In the genomic region with DNA sequence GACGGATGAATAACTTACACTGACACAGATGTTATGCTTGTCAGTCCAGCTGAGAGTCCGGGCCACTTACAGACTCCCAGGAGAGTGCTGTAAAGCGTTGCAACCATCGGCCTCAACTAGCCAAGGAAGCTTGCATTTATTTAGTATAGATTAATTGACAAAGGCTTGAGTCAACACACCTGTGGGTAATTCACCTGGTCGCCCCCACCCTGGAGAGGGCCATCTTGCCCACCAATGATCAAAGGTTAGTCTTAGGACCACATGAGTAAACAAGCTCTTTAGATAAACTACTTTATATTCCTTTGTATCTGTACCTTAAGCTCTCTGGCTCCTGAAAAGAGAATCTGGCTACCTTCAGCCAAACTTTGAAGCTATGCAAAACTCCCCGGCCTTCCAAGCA, we compare ENCODE assay signal across 27 cellular contexts.
"Had no signal": no experiment of that assay in that cellular context is flagged by ENCODE, and none has a peak within 500 bp of the region (broad histone marks: within the 10 kb centered on the region; RNA-seq: fewer than 3 reads in every experiment).

No MANE protein-coding gene starts in this region.

- H3K27ac ChIP-seq: brain microvascular endothelial cell, cardiac muscle cell, KMS-11, SK-N-MC had no signal

- H3K4me3 Mint-ChIP-seq: activated CD4-positive, alpha-beta memory T cell treated with anti-CD3 and anti-CD28 coated beads for 36 hours; activated CD4-positive, alpha-beta T cell treated with anti-CD3 and anti-CD28 coated beads, Interleukin-2, amount 10 ng/mL, durations not matched to agents 7 days and 5 days; activated T-cell treated with anti-CD3 and anti-CD28 coated beads, Interleukin-2, amount 50 U/mL, for 4 hours; T-cell had no signal

- H3K9me3 Mint-ChIP-seq: activated T-cell treated with anti-CD3 and anti-CD28 coated beads, Interleukin-2, amount 50 U/mL, for 4 hours; T-cell had no signal

- H3K36me3 ChIP-seq: cardiac muscle cell had no signal

- H3K9me3 ChIP-seq: MG63 had no signal

- H3K27me3 ChIP-seq: brain microvascular endothelial cell, cardiac muscle cell, MG63 had no signal

- H3K9ac ChIP-seq: KMS-11 had no signal

- DNase-seq: activated CD4-positive, alpha-beta memory T cell treated with anti-CD3 and anti-CD28 coated beads for 36 hours; activated CD4-positive, alpha-beta T cell treated with anti-CD3 and anti-CD28 coated beads, Interleukin-2, amount 10 ng/mL, durations not matched to agents 7 days and 5 days; activated CD4-positive, CD25-positive, alpha-beta regulatory T cell; activated CD8-positive, alpha-beta memory T cell treated with anti-CD3 and anti-CD28 coated beads for 24 hours; activated effector memory CD4-positive, alpha-beta T cell treated with anti-CD3 and anti-CD28 coated beads, Interleukin-2, amount 50 U/mL, for 16 hours; activated naive CD4-positive, alpha-beta T cell treated with Interleukin-2 at 50 U/mL for 16 hours; activated T-cell treated with anti-CD3 and anti-CD28 coated beads, Interleukin-2, amount 50 U/mL, for 4 hours; brain microvascular endothelial cell; MG63; MV-4-11; NCI-H1092 treated with DMSO at 0.1 percent for 48 hours; NCI-H1417 treated with DMSO at 0.1 percent for 48 hours; NCI-H1694; NCI-H2081; NCI-H510A treated with DMSO at 0.1 percent for 48 hours; NCI-H69; NK-92 treated with Interleukin-12 subunit alpha and Interleukin-12 subunit beta, amount 100 ng/mL, for 24 hours; OCI-M1; T-cell; T-helper 2 cell; T1000 had no signal

- H3K4me3 ChIP-seq: cardiac muscle cell, MG63, SK-N-MC had no signal

- ATAC-seq: activated naive CD4-positive, alpha-beta T cell treated with anti-CD3 and anti-CD28 coated beads, Interleukin-2, amount 50 U/mL, for 72 hours; activated T-cell treated with anti-CD3 and anti-CD28 coated beads, Interleukin-2, amount 50 U/mL, for 4 hours; Right ventricle myocardium inferior; T-cell had no signal

- FAIRE-seq: TTC549 had no signal

- H3K27me3 Mint-ChIP-seq: activated CD4-positive, alpha-beta memory T cell treated with anti-CD3 and anti-CD28 coated beads for 36 hours; activated CD4-positive, alpha-beta T cell treated with anti-CD3 and anti-CD28 coated beads, Interleukin-2, amount 10 ng/mL, durations not matched to agents 7 days and 5 days; T-cell had no signal

- H3K27ac Mint-ChIP-seq: activated CD4-positive, alpha-beta memory T cell treated with anti-CD3 and anti-CD28 coated beads for 36 hours; activated CD4-positive, alpha-beta T cell treated with anti-CD3 and anti-CD28 coated beads, Interleukin-2, amount 10 ng/mL, durations not matched to agents 7 days and 5 days; activated naive CD4-positive, alpha-beta T cell treated with anti-CD3 and anti-CD28 coated beads, Interleukin-2, amount 50 U/mL, for 72 hours had no signal

- H3K4me2 ChIP-seq: KMS-11 had no signal
